18 cellular contexts compared by ENCODE assay signal in genomic region chr4:38572798-38573197, GRCh38.
DNase-seq lines count a peak whose midpoint lies in the region; ATAC-seq, FAIRE-seq and TF ChIP-seq lines count a peak whose summit lies in the region.
"Had no signal": no experiment of that assay in that cellular context is flagged by ENCODE, and none has a peak within 500 bp of the region (broad histone marks: within the 10 kb centered on the region; RNA-seq: fewer than 3 reads in every experiment).

No MANE protein-coding gene starts in this region.

- no peak overlapping the region for H3K4me3 ChIP-seq in epithelial cell of proximal tubule (ENCODE audit: low read depth, low read length)
- no peak overlapping the region for H3K4me3 ChIP-seq in kidney (ENCODE audit: low read length in 2 of 2)
- H3K4me3 ChIP-seq in small intestine (ENCODE audit: low read depth in 1 of 2, low read length in 2 of 2) = no peak overlapping the region
- H3K4me3 ChIP-seq in A673 (ENCODE audit: low read depth, low read length, poor library complexity, severe bottlenecking) = no peak overlapping the region

- H3K27ac ChIP-seq in kidney (ENCODE audit: low read depth in 2 of 2, low read length in 2 of 2) (no peak overlapping the region), small intestine (ENCODE audit: low read depth in 1 of 2, low read length in 1 of 2) (no peak overlapping the region), A673 (ENCODE audit: low read depth, low read length, poor library complexity, severe bottlenecking) (no peak overlapping the region)
- H3K27ac ChIP-seq: C4-2B had no signal

- CTCF ChIA-PET in A673 (lab: Charles Lee) = no interaction called here

- H3K4me1 ChIP-seq in kidney (ENCODE audit: control insufficient read depth in 1 of 2, insufficient read depth in 1 of 2, low read depth in 1 of 2, low read length in 2 of 2) = peaks cover 0 to 11% of the 10 kb centered on the region in 2 donors
- H3K4me1 ChIP-seq in small intestine (ENCODE audit: control insufficient read depth in 2 of 2, insufficient read depth in 1 of 2, low read depth in 1 of 2, low read length in 1 of 2) = peaks cover 0 to 10% of the 10 kb centered on the region in 2 donors
- no peaks in the 10 kb centered on the region for H3K4me1 ChIP-seq in A673 (ENCODE audit: insufficient read depth, low read length, poor library complexity, severe bottlenecking)
- H3K4me1 ChIP-seq: BE2C had no signal

- ATAC-seq in GM21619 (IDR thresholded peaks at IDR 0.05; ENCODE audit: unreplicated experiment) = no peak

- POLR2A ChIA-PET in A673 (lab: Charles Lee; ENCODE audit: low non-redundant PET) = no interaction called here

- TF ChIP-seq CTCF in epithelial cell of proximal tubule (conservative IDR thresholded peaks at IDR 0.05; ENCODE audit: low read depth, low read length) = no peak
- no peak for TF ChIP-seq CTCF in kidney (IDR thresholded peaks at IDR 0.05; ENCODE audit: borderline replicate concordance, extremely low read depth, insufficient read depth)
- no peak for TF ChIP-seq CTCF in A673 (conservative IDR thresholded peaks at IDR 0.05; ENCODE audit: low read depth, low read length)

- no peaks in the 10 kb centered on the region for H3K9me3 ChIP-seq in kidney (ENCODE audit: control insufficient read depth in 1 of 2, low read length in 2 of 2)
- no peaks in the 10 kb centered on the region for H3K9me3 ChIP-seq in small intestine (ENCODE audit: control insufficient read depth, low read depth)
- no peaks in the 10 kb centered on the region for H3K9me3 ChIP-seq in A673 (ENCODE audit: low read depth, low read length, poor library complexity, severe bottlenecking)
- H3K9me3 ChIP-seq: BE2C had no signal

- intact Hi-C loops in kidney (cut with DNase I) = no loop called here
- intact Hi-C loops in A673 (cut with micrococcal nuclease; ENCODE audit: unreplicated experiment) = no loop called here

- no TSS peak for BruUV-seq in A673 (replicated peaks; lab: Mats Ljungman, UMichigan)

- no peaks in the 10 kb centered on the region for H3K36me3 ChIP-seq in kidney (ENCODE audit: control insufficient read depth in 1 of 2, insufficient read depth in 2 of 2, low read length in 2 of 2)
- no peaks in the 10 kb centered on the region for H3K36me3 ChIP-seq in small intestine (ENCODE audit: control insufficient read depth in 2 of 2, insufficient read depth in 2 of 2, low read length in 2 of 2)
- no peaks in the 10 kb centered on the region for H3K36me3 ChIP-seq in A673 (ENCODE audit: insufficient read depth, low read length, poor library complexity, severe bottlenecking)
- H3K36me3 ChIP-seq: BE2C had no signal

- no peaks in the 10 kb centered on the region for H3K27me3 ChIP-seq in small intestine (ENCODE audit: control insufficient read depth in 2 of 2, insufficient read depth in 2 of 2, low read length in 2 of 2)
- H3K27me3 ChIP-seq in A673 (replicated peaks; ENCODE audit: insufficient read depth, low read depth, low read length, poor library complexity) = no peaks in the 10 kb centered on the region
- H3K27me3 ChIP-seq: BE2C had no signal

- DNase-seq in amniotic epithelial cell (ENCODE audit: low read depth) (peak; percentile 35), epithelial cell of proximal tubule (ENCODE audit: low read depth) (peak; percentile 37), kidney (no peak), small intestine (peak; percentile 64), A673 (ENCODE audit: low spot score) (no peak)
- DNase-seq in activated CD4-positive, CD25-positive, alpha-beta regulatory T cell (lab: John Stamatoyannopoulos, UW) = no peak
- DNase-seq: BE2C; CD4-positive, alpha-beta memory T cell; DMS153; DMS79 treated with DMSO at 0.1 percent for 48 hours; EL; HCEC 1CT; HFFc6 had no signal

- no peak overlapping the region for H3K9ac ChIP-seq in kidney (ENCODE audit: low read length in 2 of 2)

- peak; percentile 58 for FAIRE-seq in kidney (lab: Jason Lieb, UNC)
- FAIRE-seq in small intestine (lab: Jason Lieb, UNC) = peak; percentile 85
- FAIRE-seq: G401.6, GM12891, H1 had no signal

Comparison
In these comparisons a context has a peak if more than half of its experiments do, and no peak if none do; other contexts are left out.
1. DNase-seq: peak in amniotic epithelial cell (single experiment), epithelial cell of proximal tubule (single experiment) and small intestine (single experiment); none in kidney (single experiment), A673 (single experiment) and activated CD4-positive, CD25-positive, alpha-beta regulatory T cell (0 of 4).